ENCODE assay signal across 1 cellular context in the genomic region with DNA sequence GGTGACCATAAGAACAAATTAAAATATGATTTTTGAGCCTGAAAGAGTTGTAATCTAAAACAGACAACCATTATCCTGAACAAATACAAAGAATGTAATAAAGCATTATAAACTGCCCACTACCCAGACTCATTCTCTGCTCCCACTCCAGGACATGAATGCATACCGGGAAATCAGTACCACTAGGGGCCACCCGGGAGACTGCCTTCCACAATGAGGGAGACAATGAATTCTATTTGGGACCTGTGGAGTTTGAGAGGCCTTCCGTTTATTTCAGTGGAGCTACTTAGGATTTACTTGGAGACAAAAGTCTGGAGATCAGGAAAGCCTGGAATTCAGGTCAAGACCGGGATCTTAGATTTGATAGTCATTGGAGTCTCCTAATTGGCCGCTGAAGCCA.
A peak's percentile ranks its signal among the peaks of the same experiment; 100 is the strongest.
TF ChIP-seq lines count a peak whose summit lies in the region.

No MANE protein-coding gene starts in this region.

TF ChIP-seq in GM23338, 12 proteins besides CTCF, POLR2A, EP300 and RAD21 (continued from another document):
- TF ChIP-seq, protein P1, sequence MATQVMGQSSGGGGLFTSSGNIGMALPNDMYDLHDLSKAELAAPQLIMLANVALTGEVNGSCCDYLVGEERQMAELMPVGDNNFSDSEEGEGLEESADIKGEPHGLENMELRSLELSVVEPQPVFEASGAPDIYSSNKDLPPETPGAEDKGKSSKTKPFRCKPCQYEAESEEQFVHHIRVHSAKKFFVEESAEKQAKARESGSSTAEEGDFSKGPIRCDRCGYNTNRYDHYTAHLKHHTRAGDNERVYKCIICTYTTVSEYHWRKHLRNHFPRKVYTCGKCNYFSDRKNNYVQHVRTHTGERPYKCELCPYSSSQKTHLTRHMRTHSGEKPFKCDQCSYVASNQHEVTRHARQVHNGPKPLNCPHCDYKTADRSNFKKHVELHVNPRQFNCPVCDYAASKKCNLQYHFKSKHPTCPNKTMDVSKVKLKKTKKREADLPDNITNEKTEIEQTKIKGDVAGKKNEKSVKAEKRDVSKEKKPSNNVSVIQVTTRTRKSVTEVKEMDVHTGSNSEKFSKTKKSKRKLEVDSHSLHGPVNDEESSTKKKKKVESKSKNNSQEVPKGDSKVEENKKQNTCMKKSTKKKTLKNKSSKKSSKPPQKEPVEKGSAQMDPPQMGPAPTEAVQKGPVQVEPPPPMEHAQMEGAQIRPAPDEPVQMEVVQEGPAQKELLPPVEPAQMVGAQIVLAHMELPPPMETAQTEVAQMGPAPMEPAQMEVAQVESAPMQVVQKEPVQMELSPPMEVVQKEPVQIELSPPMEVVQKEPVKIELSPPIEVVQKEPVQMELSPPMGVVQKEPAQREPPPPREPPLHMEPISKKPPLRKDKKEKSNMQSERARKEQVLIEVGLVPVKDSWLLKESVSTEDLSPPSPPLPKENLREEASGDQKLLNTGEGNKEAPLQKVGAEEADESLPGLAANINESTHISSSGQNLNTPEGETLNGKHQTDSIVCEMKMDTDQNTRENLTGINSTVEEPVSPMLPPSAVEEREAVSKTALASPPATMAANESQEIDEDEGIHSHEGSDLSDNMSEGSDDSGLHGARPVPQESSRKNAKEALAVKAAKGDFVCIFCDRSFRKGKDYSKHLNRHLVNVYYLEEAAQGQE (IDR thresholded peaks at IDR 0.05; ENCODE audit: unreplicated experiment), result no peak
- TF ChIP-seq EZH2phosphoT487 (IDR thresholded peaks at IDR 0.05; ENCODE audit: unreplicated experiment) (no peak), NANOG (IDR thresholded peaks at IDR 0.05; ENCODE audit: borderline replicate concordance) (peak; percentile 26; the same call in 1 of the 2 replicates), CREB1 (CRISPR knock-in tag; IDR thresholded peaks at IDR 0.05; ENCODE audit: low read depth) (peak; percentile 8; the same call in 1 of the 2 replicates), STAT1 (IDR thresholded peaks at IDR 0.05; ENCODE audit: unreplicated experiment) (no peak)
- TF ChIP-seq, protein P2, sequence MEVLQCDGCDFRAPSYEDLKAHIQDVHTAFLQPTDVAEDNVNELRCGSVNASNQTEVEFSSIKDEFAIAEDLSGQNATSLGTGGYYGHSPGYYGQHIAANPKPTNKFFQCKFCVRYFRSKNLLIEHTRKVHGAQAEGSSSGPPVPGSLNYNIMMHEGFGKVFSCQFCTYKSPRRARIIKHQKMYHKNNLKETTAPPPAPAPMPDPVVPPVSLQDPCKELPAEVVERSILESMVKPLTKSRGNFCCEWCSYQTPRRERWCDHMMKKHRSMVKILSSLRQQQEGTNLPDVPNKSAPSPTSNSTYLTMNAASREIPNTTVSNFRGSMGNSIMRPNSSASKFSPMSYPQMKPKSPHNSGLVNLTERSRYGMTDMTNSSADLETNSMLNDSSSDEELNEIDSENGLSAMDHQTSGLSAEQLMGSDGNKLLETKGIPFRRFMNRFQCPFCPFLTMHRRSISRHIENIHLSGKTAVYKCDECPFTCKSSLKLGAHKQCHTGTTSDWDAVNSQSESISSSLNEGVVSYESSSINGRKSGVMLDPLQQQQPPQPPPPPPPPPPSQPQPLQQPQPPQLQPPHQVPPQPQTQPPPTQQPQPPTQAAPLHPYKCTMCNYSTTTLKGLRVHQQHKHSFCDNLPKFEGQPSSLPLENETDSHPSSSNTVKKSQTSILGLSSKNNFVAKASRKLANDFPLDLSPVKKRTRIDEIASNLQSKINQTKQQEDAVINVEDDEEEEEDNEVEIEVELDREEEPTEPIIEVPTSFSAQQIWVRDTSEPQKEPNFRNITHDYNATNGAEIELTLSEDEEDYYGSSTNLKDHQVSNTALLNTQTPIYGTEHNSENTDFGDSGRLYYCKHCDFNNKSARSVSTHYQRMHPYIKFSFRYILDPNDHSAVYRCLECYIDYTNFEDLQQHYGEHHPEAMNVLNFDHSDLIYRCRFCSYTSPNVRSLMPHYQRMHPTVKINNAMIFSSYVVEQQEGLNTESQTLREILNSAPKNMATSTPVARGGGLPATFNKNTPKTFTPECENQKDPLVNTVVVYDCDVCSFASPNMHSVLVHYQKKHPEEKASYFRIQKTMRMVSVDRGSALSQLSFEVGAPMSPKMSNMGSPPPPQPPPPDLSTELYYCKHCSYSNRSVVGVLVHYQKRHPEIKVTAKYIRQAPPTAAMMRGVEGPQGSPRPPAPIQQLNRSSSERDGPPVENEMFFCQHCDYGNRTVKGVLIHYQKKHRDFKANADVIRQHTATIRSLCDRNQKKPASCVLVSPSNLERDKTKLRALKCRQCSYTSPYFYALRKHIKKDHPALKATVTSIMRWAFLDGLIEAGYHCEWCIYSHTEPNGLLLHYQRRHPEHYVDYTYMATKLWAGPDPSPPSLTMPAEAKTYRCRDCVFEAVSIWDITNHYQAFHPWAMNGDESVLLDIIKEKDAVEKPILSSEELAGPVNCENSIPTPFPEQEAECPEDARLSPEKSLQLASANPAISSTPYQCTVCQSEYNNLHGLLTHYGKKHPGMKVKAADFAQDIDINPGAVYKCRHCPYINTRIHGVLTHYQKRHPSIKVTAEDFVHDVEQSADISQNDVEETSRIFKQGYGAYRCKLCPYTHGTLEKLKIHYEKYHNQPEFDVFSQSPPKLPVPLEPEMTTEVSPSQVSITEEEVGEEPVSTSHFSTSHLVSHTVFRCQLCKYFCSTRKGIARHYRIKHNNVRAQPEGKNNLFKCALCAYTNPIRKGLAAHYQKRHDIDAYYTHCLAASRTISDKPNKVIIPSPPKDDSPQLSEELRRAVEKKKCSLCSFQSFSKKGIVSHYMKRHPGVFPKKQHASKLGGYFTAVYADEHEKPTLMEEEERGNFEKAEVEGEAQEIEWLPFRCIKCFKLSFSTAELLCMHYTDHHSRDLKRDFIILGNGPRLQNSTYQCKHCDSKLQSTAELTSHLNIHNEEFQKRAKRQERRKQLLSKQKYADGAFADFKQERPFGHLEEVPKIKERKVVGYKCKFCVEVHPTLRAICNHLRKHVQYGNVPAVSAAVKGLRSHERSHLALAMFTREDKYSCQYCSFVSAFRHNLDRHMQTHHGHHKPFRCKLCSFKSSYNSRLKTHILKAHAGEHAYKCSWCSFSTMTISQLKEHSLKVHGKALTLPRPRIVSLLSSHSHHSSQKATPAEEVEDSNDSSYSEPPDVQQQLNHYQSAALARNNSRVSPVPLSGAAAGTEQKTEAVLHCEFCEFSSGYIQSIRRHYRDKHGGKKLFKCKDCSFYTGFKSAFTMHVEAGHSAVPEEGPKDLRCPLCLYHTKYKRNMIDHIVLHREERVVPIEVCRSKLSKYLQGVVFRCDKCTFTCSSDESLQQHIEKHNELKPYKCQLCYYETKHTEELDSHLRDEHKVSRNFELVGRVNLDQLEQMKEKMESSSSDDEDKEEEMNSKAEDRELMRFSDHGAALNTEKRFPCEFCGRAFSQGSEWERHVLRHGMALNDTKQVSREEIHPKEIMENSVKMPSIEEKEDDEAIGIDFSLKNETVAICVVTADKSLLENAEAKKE (CRISPR knock-in tag; IDR thresholded peaks at IDR 0.05), result 0 out of 2 replicates have a peak, but pooled peaks have one; percentile 66
